In genomic region chr6:156687875-156688549, GRCh38 we compare ENCODE assay signal across 8 cellular contexts.
DNase-seq lines count a peak whose midpoint lies in the region; ATAC-seq, FAIRE-seq and TF ChIP-seq lines count a peak whose summit lies in the region.

No MANE protein-coding gene starts in this region.

- FAIRE-seq in urothelium cell line (lab: Jason Lieb, UNC) = no peak

- H3K36me3 ChIP-seq in SK-N-MC (ENCODE audit: insufficient read depth, low read length) (no peaks in the 10 kb centered on the region), mesodermal cell (ENCODE audit: control insufficient read depth, insufficient read depth, low read length) (no peaks in the 10 kb centered on the region)

- H3K4me3 ChIP-seq in SK-N-MC (peak overlapping the region; percentile 81), mesodermal cell (ENCODE audit: extremely low read depth, insufficient read depth, low read length, poor library complexity, severe bottlenecking) (peak overlapping the region; percentile 61)

- no peaks in the 10 kb centered on the region for H3K36me3 Mint-ChIP-seq in endothelial cell (ENCODE audit: low read depth, unreplicated experiment)

- H3K27me3 Mint-ChIP-seq in endothelial cell (ENCODE audit: unreplicated experiment) = peaks cover 22% of the 10 kb centered on the region

- peak overlapping the region; percentile 90 for H3K4me3 Mint-ChIP-seq in endothelial cell (ENCODE audit: unreplicated experiment)

- H3K9me3 Mint-ChIP-seq in endothelial cell (ENCODE audit: unreplicated experiment) = no peaks in the 10 kb centered on the region

- H3K4me1 ChIP-seq in mesodermal cell (ENCODE audit: control insufficient read depth, insufficient read depth, low read length, poor library complexity, severe bottlenecking) = peaks cover 5% of the 10 kb centered on the region

- peaks cover 11% of the 10 kb centered on the region for H3K4me1 Mint-ChIP-seq in endothelial cell (ENCODE audit: unreplicated experiment)

- H3K9me3 ChIP-seq in SK-N-MC (ENCODE audit: low read depth, low read length) (no peaks in the 10 kb centered on the region), mesodermal cell (ENCODE audit: control insufficient read depth, low read length) (no peaks in the 10 kb centered on the region)

- H3K27ac Mint-ChIP-seq in endothelial cell (ENCODE audit: unreplicated experiment) = peak overlapping the region; percentile 86

- WGBS in mesodermal cell (ENCODE audit: insufficient coverage in 2 of 2), 2 experiments = 14 to 18% methylated on average over 19 to 20 of the region's 20 CpGs

- no peak for TF ChIP-seq CTCF in endothelial cell (IDR thresholded peaks at IDR 0.05; ENCODE audit: unreplicated experiment)

- H3K9ac ChIP-seq in SK-N-MC (ENCODE audit: insufficient read length) = peak overlapping the region; percentile 79

- DNase-seq in AG08396 (ENCODE audit: low spot score) (peak; percentile 48), SK-N-MC (ENCODE audit: low read depth, low spot score) (no peak), endothelial cell (ENCODE audit: low spot score) (peak; percentile 25), urothelium cell line (ENCODE audit: low spot score) (peak; percentile 47), SKM-1 treated with dmso at 0.1 percent for 144 hours (lab: John Stamatoyannopoulos, UW; ENCODE audit: unreplicated experiment) (no peak)

- H3K27ac ChIP-seq in SK-N-MC = peak overlapping the region; percentile 78
- H3K27ac ChIP-seq in mesodermal cell (ENCODE audit: low read depth, low read length, severe bottlenecking) = peak overlapping the region; percentile 74

- ATAC-seq in GM21367 (IDR thresholded peaks at IDR 0.05; ENCODE audit: unreplicated experiment) (peak; percentile 3), GM18520 (IDR thresholded peaks at IDR 0.05; ENCODE audit: unreplicated experiment) (no peak)

Comparison
In these comparisons a context has a peak if more than half of its experiments do, and no peak if none do; other contexts are left out.
1. DNase-seq: peak in AG08396 (single experiment), endothelial cell (single experiment) and urothelium cell line (single experiment); none in SK-N-MC (single experiment) and SKM-1 treated with dmso at 0.1 percent for 144 hours (single experiment).